8 cellular contexts compared by ENCODE assay signal in genomic region chr16:30902070-30902972, GRCh38. TPM values are rescaled to one million over a fixed set of nuclear protein-coding genes. Genes with fewer than 3 reads are reported as not detected.
DNase-seq lines count a peak whose midpoint lies in the region; ATAC-seq and TF ChIP-seq lines count a peak whose summit lies in the region.

No MANE protein-coding gene starts in this region.

- H3K9me3 ChIP-seq in Peyer's patch (no peaks in the 10 kb centered on the region), adipocyte (ENCODE audit: control insufficient read depth, low read length) (no peaks in the 10 kb centered on the region)

- ATAC-seq in HG03045 (IDR thresholded peaks at IDR 0.05; ENCODE audit: unreplicated experiment) (peak; percentile 52), GM19463 (IDR thresholded peaks at IDR 0.05; ENCODE audit: unreplicated experiment) (no peak)

- peak overlapping the region; percentile 55 to 85 (median 67) for H3K4me3 ChIP-seq in Peyer's patch
- H3K4me3 ChIP-seq in adipocyte (ENCODE audit: low read length): peak overlapping the region; percentile 78

- peak; percentile 96 for TF ChIP-seq CTCF in 22Rv1 (IDR thresholded peaks at IDR 0.05)
- TF ChIP-seq CTCF in Peyer's patch (IDR thresholded peaks at IDR 0.05): peak in 3 of 6 experiments; percentile 62 to 83 (median 71)
- TF ChIP-seq CTCF in osteocyte (IDR thresholded peaks at IDR 0.05): peak; percentile 35

- peak; percentile 22 for TF ChIP-seq POLR2A in GM10847 (IDR thresholded peaks at IDR 0.05; ENCODE audit: extremely low read depth, insufficient read length)
- TF ChIP-seq POLR2A in Peyer's patch (IDR thresholded peaks at IDR 0.05): peak in 1 of 2 donors; percentile 58

- peak overlapping the region; percentile 80 for H3K4me3 Mint-ChIP-seq in osteocyte (ENCODE audit: unreplicated experiment)

- H3K27ac ChIP-seq in 22Rv1: peak overlapping the region; percentile 64
- H3K27ac ChIP-seq in Peyer's patch: peak overlapping the region; percentile 81 to 94 (median 90)

- peak overlapping the region; percentile 91 for H3K9ac ChIP-seq in adipocyte (ENCODE audit: low read length)

- H3K4me1 ChIP-seq in Peyer's patch: peaks cover 0 to 31% (median 2%) of the 10 kb centered on the region in 4 donors
- peaks cover 4% of the 10 kb centered on the region for H3K4me1 ChIP-seq in adipocyte (ENCODE audit: control insufficient read depth, insufficient read depth, low read length)

- no peaks in the 10 kb centered on the region for H3K36me3 Mint-ChIP-seq in osteocyte (ENCODE audit: unreplicated experiment)

- H3K9me3 Mint-ChIP-seq in osteocyte (ENCODE audit: unreplicated experiment): no peaks in the 10 kb centered on the region

- H3K27me3 ChIP-seq in Peyer's patch (no peaks in the 10 kb centered on the region), adipocyte (replicated peaks; ENCODE audit: control insufficient read depth, insufficient read depth, low read length) (no peaks in the 10 kb centered on the region)

- no peaks in the 10 kb centered on the region for H3K27me3 Mint-ChIP-seq in osteocyte (ENCODE audit: unreplicated experiment)

- intact Hi-C loops in cardiac septum (cut with DNase I): loop anchor here (1.0 to 5.0 kb wide), 2 partner anchors 58 to 140 kb away; partner anchors contain the start of genes CFAP119 and RNF40

- H3K27ac Mint-ChIP-seq in osteocyte (ENCODE audit: unreplicated experiment): peak overlapping the region; percentile 94

- H3K4me1 Mint-ChIP-seq in osteocyte (ENCODE audit: unreplicated experiment): peaks cover 16% of the 10 kb centered on the region

- H3K36me3 ChIP-seq in Peyer's patch (no peaks in the 10 kb centered on the region), adipocyte (ENCODE audit: control insufficient read depth, insufficient read depth, low read length, severe bottlenecking) (no peaks in the 10 kb centered on the region)

- DNase-seq in Peyer's patch (peak; percentile 42 to 84 (median 77)), adipocyte (ENCODE audit: low read depth) (peak; percentile 90), cardiac septum (ENCODE audit: low spot score) (peak; percentile 88), osteocyte (ENCODE audit: extremely low spot score, unreplicated experiment) (peak; percentile 91)

RNA-seq across cellular contexts. Expression of gene CTF1, which starts 5.9 kb away (rescaled TPM):
- total RNA-seq in Peyer's patch: 1 to 10 TPM in 1 of 4 donors, not detected in 3; 1.2 TPM
- 17.7 TPM for total RNA-seq in cardiac septum
- 5.1 and 6.0 TPM in 2 replicates for total RNA-seq in osteocyte

RNA-seq across cellular contexts. Expression of gene BCL7C, which starts 8.4 kb away (rescaled TPM):
- total RNA-seq in Peyer's patch (10 to 100 TPM; 12.1 to 23.9 (median 17.8) TPM), cardiac septum (27.6 TPM), osteocyte (37.6 and 38.1 TPM in 2 replicates)

RNA-seq across cellular contexts. Expression of gene FBXL19, which starts 21.1 kb away (rescaled TPM):
- total RNA-seq in Peyer's patch (10 to 100 TPM; 25.0 to 51.2 (median 47.9) TPM), cardiac septum (8.0 TPM), osteocyte (23.1 and 24.3 TPM in 2 replicates)

RNA-seq across cellular contexts. Expression of gene ORAI3, which starts 46.5 kb away (rescaled TPM):
- 10 to 100 TPM; 10.7 to 25.0 (median 20.3) TPM for total RNA-seq in Peyer's patch
- total RNA-seq in cardiac septum: 9.5 TPM
- total RNA-seq in osteocyte: 25.2 and 30.0 TPM in 2 replicates

RNA-seq across cellular contexts. Expression of gene SETD1A, which starts 55.2 kb away (rescaled TPM):
- total RNA-seq in Peyer's patch: 10 to 100 TPM in 3 of 4 donors, 1 to 10 TPM in 1; 10.0 to 22.0 (median 16.5) TPM
- total RNA-seq in cardiac septum: 9.6 TPM
- 20.1 and 22.6 TPM in 2 replicates for total RNA-seq in osteocyte
